23 cellular contexts compared by ENCODE assay signal in the genomic region with DNA sequence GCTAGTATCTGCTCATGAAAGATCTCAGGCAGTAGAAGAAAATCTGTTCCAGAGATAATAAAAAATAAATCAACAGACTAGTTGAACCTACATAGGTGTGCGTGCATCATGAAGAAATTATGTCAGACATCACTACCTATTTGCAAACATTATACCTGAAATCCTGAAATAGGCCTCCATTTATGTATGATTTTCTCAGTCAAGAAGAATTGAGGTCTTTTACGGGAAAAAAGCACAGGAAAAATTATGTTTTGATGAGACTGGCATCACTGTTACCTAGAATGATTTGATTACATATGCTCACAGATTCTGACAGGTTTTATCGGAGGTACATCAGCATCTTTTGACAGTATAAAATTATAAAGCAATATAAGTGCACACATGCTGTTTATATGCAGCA.
"Had no signal": no experiment of that assay in that cellular context is flagged by ENCODE, and none has a peak within 500 bp of the region (broad histone marks: within the 10 kb centered on the region; RNA-seq: fewer than 3 reads in every experiment).

No MANE protein-coding gene starts in this region.

- H3K27me3 ChIP-seq: colonic mucosa, dorsolateral prefrontal cortex, esophagus muscularis mucosa, esophagus squamous epithelium, foreskin keratinocyte, gastrocnemius medialis, gastroesophageal sphincter, heart right ventricle had no signal

- H3K9me3 ChIP-seq: colonic mucosa, esophagus muscularis mucosa, esophagus squamous epithelium, gastrocnemius medialis, gastroesophageal sphincter had no signal

- H3K27ac ChIP-seq: colonic mucosa, coronary artery, dorsolateral prefrontal cortex, epithelial cell of prostate, esophagus muscularis mucosa, esophagus squamous epithelium, foreskin keratinocyte, gastrocnemius medialis, gastroesophageal sphincter, heart right ventricle had no signal

- ATAC-seq: effector memory CD8-positive, alpha-beta T cell; esophagus mucosa; foreskin keratinocyte; gastrocnemius medialis; gastroesophageal sphincter; heart right ventricle had no signal

- DNase-seq: colonic mucosa; cortex of kidney; dermis blood vessel endothelial cell; dorsolateral prefrontal cortex; effector CD4-positive, alpha-beta T cell; effector CD8-positive, alpha-beta T cell; effector memory CD4-positive, alpha-beta T cell; effector memory CD8-positive, alpha-beta T cell; endodermal cell; erythroblast; esophagus squamous epithelium; foreskin fibroblast; foreskin keratinocyte; foreskin melanocyte; gastrocnemius medialis; glutamatergic neuron; head of caudate nucleus; heart right ventricle had no signal

- H3K36me3 ChIP-seq: colonic mucosa, esophagus muscularis mucosa, esophagus squamous epithelium, gastrocnemius medialis, gastroesophageal sphincter, heart right ventricle had no signal

- H3K4me3 ChIP-seq: colonic mucosa, coronary artery, dorsolateral prefrontal cortex, esophagus muscularis mucosa, esophagus squamous epithelium, gastrocnemius medialis, gastroesophageal sphincter, heart right ventricle had no signal

- H3K4me1 ChIP-seq: colonic mucosa, esophagus muscularis mucosa, esophagus squamous epithelium, foreskin keratinocyte, gastrocnemius medialis, gastroesophageal sphincter, heart right ventricle had no signal
